Comparison of ENCODE assay signal across 16 cellular contexts in the genomic region with DNA sequence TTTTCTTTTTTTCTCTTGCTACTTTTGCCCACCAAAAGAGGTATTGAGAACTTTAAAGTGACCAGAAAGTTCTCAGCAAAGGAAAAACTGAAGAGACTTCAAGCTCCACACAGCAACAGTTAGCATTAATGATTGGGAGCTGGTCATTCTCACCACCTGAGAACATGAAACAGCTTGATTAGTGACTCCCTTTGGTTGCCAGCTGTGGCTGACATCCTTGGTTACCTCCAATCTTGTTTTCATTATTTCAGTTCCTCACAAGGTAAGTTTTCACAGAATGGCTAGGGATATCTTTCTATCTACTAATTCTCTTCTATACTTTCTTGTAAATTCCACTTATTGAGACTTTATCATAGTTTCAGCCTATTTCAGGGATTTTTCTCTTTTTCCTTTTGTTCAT.
A peak's percentile ranks its signal among the peaks of the same experiment; 100 is the strongest.
DNase-seq lines count a peak whose midpoint lies in the region; ATAC-seq lines count a peak whose summit lies in the region.
"Had no signal": no experiment of that assay in that cellular context is flagged by ENCODE, and none has a peak within 500 bp of the region (broad histone marks: within the 10 kb centered on the region; RNA-seq: fewer than 3 reads in every experiment).

No MANE protein-coding gene starts in this region.

- peak; percentile 31 for ATAC-seq in GM18520 (IDR thresholded peaks at IDR 0.05; ENCODE audit: unreplicated experiment)
- ATAC-seq in GM21515 (IDR thresholded peaks at IDR 0.05; ENCODE audit: unreplicated experiment): peak; percentile 55
- ATAC-seq in HG03064 (IDR thresholded peaks at IDR 0.05; ENCODE audit: low read depth, unreplicated experiment): peak; percentile 66
- ATAC-seq: Right ventricle myocardium inferior, T-helper 17 cell had no signal

- DNase-seq in NAMALWA (ENCODE audit: low spot score) (no peak), NCI-H1930 (lab: John Stamatoyannopoulos, UW) (no peak), EL (no peak), HT-29 (ENCODE audit: low spot score) (no peak)
- DNase-seq: CD8-positive, alpha-beta memory T cell; MV-4-11; NCI-H1436; NCI-H2081 treated with DMSO at 0.1 percent for 48 hours; NCI-H510A; NCI-H748 treated with DMSO at 0.1 percent for 48 hours; NK-92 treated with Interleukin-12 subunit alpha and Interleukin-12 subunit beta, amount 100 ng/mL, for 24 hours; T-helper 17 cell had no signal
